ENCODE assay signal across 12 cellular contexts in genomic region chr12:46450279-46450748, GRCh38.
DNase-seq lines count a peak whose midpoint lies in the region; ATAC-seq and TF ChIP-seq lines count a peak whose summit lies in the region.
"Had no signal": no experiment of that assay in that cellular context is flagged by ENCODE, and none has a peak within 500 bp of the region (broad histone marks: within the 10 kb centered on the region; RNA-seq: fewer than 3 reads in every experiment).

No MANE protein-coding gene starts in this region.

- H3K27ac ChIP-seq in HCT116 (ENCODE audit: low read depth, low read length) (peak overlapping the region; percentile 96), foreskin keratinocyte (peak overlapping the region; percentile 41)

- H3K4me3 Mint-ChIP-seq in WTC11: no peak overlapping the region

- no peaks in the 10 kb centered on the region for H4K20me1 ChIP-seq in HCT116 (ENCODE audit: insufficient read depth)

- peaks cover 34% of the 10 kb centered on the region for H3K4me1 Mint-ChIP-seq in WTC11

- intact Hi-C loops in HCT116 (cut with micrococcal nuclease): loop anchor here (5.0 kb wide), 1 partner anchor 83 kb away; no protein-coding TSS in a partner anchor
- intact Hi-C loops in posterior vena cava (cut with DNase I): no loop called here

- TF ChIP-seq POLR2A in HCT116 (IDR thresholded peaks at IDR 0.05; ENCODE audit: borderline replicate concordance, extremely low read depth, insufficient read depth, insufficient read length): no peak

- no peak overlapping the region for H3K27ac Mint-ChIP-seq in WTC11

- peak overlapping the region; percentile 68 for H3K4me2 ChIP-seq in HCT116 (ENCODE audit: low read length)

- H3K9ac ChIP-seq in HCT116 (ENCODE audit: low read length): peak overlapping the region; percentile 58

- TF ChIP-seq CTCF in HCT116 (IDR thresholded peaks at IDR 0.05 in 2 of 3, conservative IDR thresholded peaks at IDR 0.05 in 1 of 3; ENCODE audit: borderline replicate concordance in 1 of 3, insufficient read depth in 1 of 3, low read depth in 2 of 3, low read length in 2 of 3) (no peak), foreskin keratinocyte (conservative IDR thresholded peaks at IDR 0.05) (no peak), WTC11 (IDR thresholded peaks at IDR 0.05) (no peak)

- H3K9me3 ChIP-seq in HCT116 (ENCODE audit: control insufficient read depth in 1 of 2, insufficient read depth in 1 of 2, low read depth in 1 of 2, low read length in 2 of 2): no peaks in the 10 kb centered on the region

- H3K4me1 ChIP-seq in HCT116 (ENCODE audit: control insufficient read depth in 1 of 2, insufficient read depth in 2 of 2, low read length in 2 of 2) (peaks cover 91 to 94% of the 10 kb centered on the region in 2 experiments), foreskin keratinocyte (peaks cover 63% of the 10 kb centered on the region)

- peak overlapping the region in 1 of 2 experiments; percentile 4; a peak in 1 of 4 replicates for H3K4me3 ChIP-seq in HCT116 (replicated peaks in 1 of 2; ENCODE audit: low read depth in 1 of 2, low read length in 2 of 2)

- H3K36me3 ChIP-seq in HCT116 (ENCODE audit: control insufficient read depth in 1 of 2, insufficient read depth in 2 of 2, low read length in 2 of 2): no peaks in the 10 kb centered on the region

- H2AFZ ChIP-seq in HCT116 (ENCODE audit: low read depth, low read length, poor library complexity, severe bottlenecking): no peak overlapping the region

- BruUV-seq in HCT116 (replicated peaks; lab: Mats Ljungman, UMichigan): no TSS peak

- H3K79me2 ChIP-seq in HCT116 (ENCODE audit: insufficient read depth, low read length): peaks cover 7% of the 10 kb centered on the region

- no peak for DNase-seq in HCT116 (ENCODE audit: low read depth, low spot score)
- DNase-seq in RPMI8226: peak; percentile 25
- no peak for DNase-seq in foreskin keratinocyte
- DNase-seq in posterior vena cava (ENCODE audit: low spot score): peak; percentile 83
- DNase-seq in activated gamma-delta T cell treated with Interleukin-2 at 50 U/mL for 16 hours: no peak
- DNase-seq in WTC11 (ENCODE audit: low spot score): no peak
- DNase-seq in MV-4-11 (lab: John Stamatoyannopoulos, UW): no peak
- DNase-seq: activated CD4-positive, alpha-beta T cell treated with anti-CD3 and anti-CD28 coated beads, Interleukin-2, amount 50 U/mL, for 1 hour; central memory CD4-positive, alpha-beta T cell; NCI-H524; trophoblast cell had no signal

- POLR2A ChIA-PET in HCT116 (lab: Charles Lee): interaction anchor here (1.1 to 3.3 kb wide), 4 partner anchors 9 to 97 kb away, joined by 3 to 18 read pairs (median 6); no protein-coding TSS in a partner anchor
- POLR2A ChIA-PET in WTC11 (lab: Charles Lee): interaction anchor here (0.7 kb wide), 1 partner anchor 658 kb away, joined by 5 read pairs; no protein-coding TSS in a partner anchor

- peaks cover 10% of the 10 kb centered on the region for H3K9me3 Mint-ChIP-seq in WTC11

- CTCF ChIA-PET in HCT116 (lab: Charles Lee) (no interaction called here), WTC11 (lab: Charles Lee) (no interaction called here)

- peaks cover 9% of the 10 kb centered on the region; the same call in 1 of the 2 replicates for H3K36me3 Mint-ChIP-seq in WTC11

- RAD21 ChIA-PET in HCT116 (lab: Charles Lee; ENCODE audit: low non-redundant PET in 1 of 2, low total read pairs in 2 of 2, uncharacterized antibody in 2 of 2, unreplicated experiment in 2 of 2): no interaction called here

- H3K27me3 Mint-ChIP-seq in WTC11 (ENCODE audit: low read depth): no peaks in the 10 kb centered on the region

- TF ChIP-seq RAD21 in HCT116 (IDR thresholded peaks at IDR 0.05; ENCODE audit: low read depth): peak; percentile 13; the same call in 1 of the 2 replicates

- H3K9me2 ChIP-seq in HCT116 (ENCODE audit: insufficient read depth): no peaks in the 10 kb centered on the region

- ATAC-seq in HCT116: peak; percentile 46
- ATAC-seq in foreskin keratinocyte: no peak
- no peak for ATAC-seq in WTC11
- no peak for ATAC-seq in HG02973 (IDR thresholded peaks at IDR 0.05; ENCODE audit: unreplicated experiment)

- H3K27me3 ChIP-seq in HCT116 (ENCODE audit: insufficient read depth, low read length) (no peaks in the 10 kb centered on the region), foreskin keratinocyte (no peaks in the 10 kb centered on the region)

TF ChIP-seq in HCT116, 20 proteins besides CTCF, POLR2A, EP300 and RAD21 (continues in another document):
- TF ChIP-seq SP1 (IDR thresholded peaks at IDR 0.05; ENCODE audit: low read depth) (peak; percentile 58; the same call in 1 of the 2 replicates), FOSL1 (IDR thresholded peaks at IDR 0.05; ENCODE audit: low read depth) (no peak), ZBTB33 (IDR thresholded peaks at IDR 0.05; ENCODE audit: extremely low read depth, insufficient replicate concordance, low read length) (no peak), ZFX (IDR thresholded peaks at IDR 0.05) (no peak), ELF1 (IDR thresholded peaks at IDR 0.05; ENCODE audit: borderline replicate concordance, low read depth) (no peak), ZNF274 (IDR thresholded peaks at IDR 0.05; ENCODE audit: low read depth, low read length) (no peak)

TF ChIP-seq in WTC11, 78 proteins besides CTCF, POLR2A, EP300 and RAD21:
- no peak for TF ChIP-seq ERG (CRISPR knock-in tag; IDR thresholded peaks at IDR 0.05)
- no peak for TF ChIP-seq ZNF532 (CRISPR knock-in tag; IDR thresholded peaks at IDR 0.05; ENCODE audit: borderline replicate concordance)
- no peak for TF ChIP-seq TEAD4 (CRISPR knock-in tag; IDR thresholded peaks at IDR 0.05)

Comparison
In these comparisons a context has a peak if more than half of its experiments do, and no peak if none do; other contexts are left out.
1. DNase-seq: peak in RPMI8226 (single experiment) and posterior vena cava (single experiment); none in HCT116 (single experiment), foreskin keratinocyte (0 of 2), activated gamma-delta T cell treated with Interleukin-2 at 50 U/mL for 16 hours (single experiment), WTC11 (single experiment) and MV-4-11 (single experiment).
2. Of the 4 proteins assayed by ChIP-seq in both WTC11 and HCT116: peak only in WTC11: none; only in HCT116: MAX and SP1; in both: none; in neither: 2.